Comparison of ENCODE assay signal across 8 cellular contexts in the genomic region with DNA sequence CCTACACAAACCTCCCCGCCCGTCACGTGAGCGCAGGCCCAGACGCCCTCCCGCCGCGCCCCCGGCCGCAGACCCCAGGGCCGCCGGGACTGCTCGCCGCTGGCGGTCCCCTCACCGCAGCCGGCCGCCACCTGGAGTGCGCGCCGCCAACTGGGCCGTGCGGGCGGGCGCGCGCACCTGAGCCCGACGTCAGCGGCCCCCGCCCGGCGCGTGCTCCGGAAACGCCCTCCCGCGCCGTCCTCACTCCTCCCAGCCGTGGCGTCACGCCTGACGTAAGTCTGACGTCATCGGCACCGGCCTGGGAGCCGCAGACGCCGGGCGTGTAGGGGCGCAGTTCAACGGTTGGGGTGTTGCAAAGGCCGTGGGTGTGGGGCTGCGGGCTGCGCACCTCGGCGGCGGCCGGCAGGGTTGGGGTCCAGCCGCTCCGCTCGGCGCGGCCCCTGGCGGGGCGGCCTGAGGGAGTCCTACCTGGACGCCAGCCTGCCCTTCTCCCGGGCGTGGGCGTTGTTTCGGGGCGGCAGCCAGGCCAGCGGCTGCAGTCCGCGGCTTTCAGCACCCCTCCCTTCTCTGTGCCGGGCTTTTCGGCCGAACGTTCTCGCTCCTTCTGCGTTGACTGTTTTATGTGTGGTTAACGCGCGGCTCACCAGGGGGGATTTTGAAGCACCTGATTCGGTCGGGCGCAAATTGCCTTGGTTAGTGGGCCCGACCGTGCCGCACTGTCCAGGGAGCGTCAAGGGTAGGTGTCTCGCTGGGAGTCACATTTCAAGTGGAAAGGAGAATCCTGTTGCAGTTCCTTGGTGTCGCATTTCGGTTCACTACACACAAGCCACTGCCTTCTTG. TPM values are rescaled to one million over a fixed set of nuclear protein-coding genes. Genes with fewer than 3 reads are reported as not detected.
DNase-seq lines count a peak whose midpoint lies in the region; FAIRE-seq and TF ChIP-seq lines count a peak whose summit lies in the region.

A gene (minus strand): TSS at position 155 of the 840 bp plus-strand sequence. CDS start 956 bp downstream, outside the sequence.

- H2BK5ac ChIP-seq in H9 (ENCODE audit: insufficient read length, low read length) (no peak within 1 kb of the TSS), neuronal stem cell (ENCODE audit: low read length) (peak within 1 kb of the TSS; percentile 89)

- no peaks in the 10 kb centered on the region for H3K36me3 ChIP-seq in SK-N-SH (replicated peaks in 1 of 2; ENCODE audit: control insufficient read depth in 1 of 2, insufficient read depth in 2 of 2, low read length in 1 of 2)
- H3K36me3 ChIP-seq in neuronal stem cell (replicated peaks in 1 of 2; ENCODE audit: control insufficient read depth in 2 of 2, insufficient read depth in 2 of 2, low read length in 2 of 2) = peaks cover 0 to 31% of the 10 kb centered on the region in 2 donors
- no peaks in the 10 kb centered on the region for H3K36me3 ChIP-seq in subcutaneous abdominal adipose tissue (ENCODE audit: control insufficient read depth in 5 of 5, insufficient read depth in 5 of 5, low read length in 5 of 5)

- H3K4me3 ChIP-seq in SK-N-SH (ENCODE audit: low read depth in 2 of 2, low read length in 1 of 2) (peak within 1 kb of the TSS; percentile 65 to 70), neuronal stem cell (ENCODE audit: low read length in 2 of 2) (peak within 1 kb of the TSS; percentile 75 to 96), subcutaneous abdominal adipose tissue (ENCODE audit: low read depth in 1 of 5, low read length in 5 of 5) (peak within 1 kb of the TSS; percentile 74 to 87 (median 82))

- H2AK5ac ChIP-seq in H9 (ENCODE audit: insufficient read length, low read length) (no peak within 1 kb of the TSS), neuronal stem cell (ENCODE audit: low read depth, low read length) (peak within 1 kb of the TSS; percentile 2)

- no peaks in the 10 kb centered on the region for H3K27me3 ChIP-seq in H9 (ENCODE audit: insufficient read depth, low read length)
- H3K27me3 ChIP-seq in SK-N-SH (ENCODE audit: insufficient read depth) = no peaks in the 10 kb centered on the region
- H3K27me3 ChIP-seq in neuronal stem cell (ENCODE audit: control insufficient read depth in 3 of 3, insufficient read depth in 3 of 3, low read depth in 1 of 3, low read length in 3 of 3) = no peaks in the 10 kb centered on the region
- no peaks in the 10 kb centered on the region for H3K27me3 ChIP-seq in subcutaneous abdominal adipose tissue (ENCODE audit: control insufficient read depth in 5 of 5, insufficient read depth in 4 of 5, low read length in 5 of 5)

- H3K9ac ChIP-seq in H9 (ENCODE audit: extremely low read depth, insufficient read length, low read length) = peak within 1 kb of the TSS; percentile 79
- peak within 1 kb of the TSS; percentile 95 for H3K9ac ChIP-seq in SK-N-SH
- H3K9ac ChIP-seq in neuronal stem cell (ENCODE audit: low read depth, low read length, poor library complexity) = peak within 1 kb of the TSS; percentile 94
- peak within 1 kb of the TSS; percentile 74 to 91 (median 87) for H3K9ac ChIP-seq in subcutaneous abdominal adipose tissue (ENCODE audit: low read length in 5 of 5)

- H4K91ac ChIP-seq in H9 (ENCODE audit: insufficient read length, low read depth, low read length) (no peak within 1 kb of the TSS), neuronal stem cell (ENCODE audit: low read depth, low read length, poor library complexity) (peak within 1 kb of the TSS; percentile 20)

- CTCF ChIA-PET in SK-N-SH (lab: Yijun Ruan, JAX) = no interaction called here
- CTCF ChIA-PET in activated naive CD4-positive, alpha-beta T cell treated with anti-CD3 and anti-CD28 coated beads, Interleukin-2, amount 10 ng/mL, durations not matched to agents 7 days and 5 days (lab: Charles Lee) = interaction anchor here (4.7 kb wide), 1 partner anchor 19 kb away, joined by 30 read pairs; a partner anchor contains a TSS

- POLR2A ChIA-PET in SK-N-SH (lab: Yijun Ruan, JAX) = interaction anchor here (2.3 kb wide), 1 partner anchor 20 kb away, joined by 8 read pairs; a partner anchor contains a TSS

- no peak within 1 kb of the TSS for H3K56ac ChIP-seq in H9 (ENCODE audit: insufficient read length, low read depth, low read length)

- H2BK15ac ChIP-seq in H9 (ENCODE audit: low read depth, low read length) (peak within 1 kb of the TSS; percentile 19; the same call in 1 of the 2 replicates), neuronal stem cell (ENCODE audit: low read length) (peak within 1 kb of the TSS; percentile 52)

- no peak for TF ChIP-seq RAD21 in SK-N-SH (IDR thresholded peaks at IDR 0.05; ENCODE audit: low read length)

- H4K8ac ChIP-seq in H9 (replicated peaks; ENCODE audit: insufficient read length, low read depth, low read length) = no peak within 1 kb of the TSS
- no peak within 1 kb of the TSS for H4K8ac ChIP-seq in neuronal stem cell (ENCODE audit: low read depth, low read length)

- no peaks in the 10 kb centered on the region for H3K9me2 ChIP-seq in SK-N-SH

- no peak for FAIRE-seq in frontal cortex (lab: Jason Lieb, UNC)

- TF ChIP-seq CTCF in H9 (conservative IDR thresholded peaks at IDR 0.05) (no peak), SK-N-SH (IDR thresholded peaks at IDR 0.05) (no peak)

- no CpG with 5 or more reads among the region's 94 CpGs for WGBS in H9 (ENCODE audit: extremely low coverage, insufficient read length, low lambda C conversion rate)
- WGBS in SK-N-SH (ENCODE audit: low lambda C conversion rate) = 10% methylated on average over 6 of the region's 94 CpGs
- no CpG with 5 or more reads among the region's 94 CpGs for WGBS in neuronal stem cell (ENCODE audit: extremely low coverage in 2 of 2, insufficient read length in 2 of 2, insufficient replicate concordance in 1 of 2), 2 donors

- H3K4ac ChIP-seq in H9 (ENCODE audit: low read depth, low read length) = no peak within 1 kb of the TSS; the same call in 1 of the 2 replicates
- H3K4ac ChIP-seq in neuronal stem cell (ENCODE audit: low read length) = no peak within 1 kb of the TSS

- no peaks in the 10 kb centered on the region for H3K9me3 ChIP-seq in H9 (ENCODE audit: control insufficient read depth, low read depth, low read length)
- no peaks in the 10 kb centered on the region for H3K9me3 ChIP-seq in SK-N-SH
- H3K9me3 ChIP-seq in neuronal stem cell (replicated peaks in 1 of 2; ENCODE audit: control insufficient read depth in 2 of 2, insufficient read depth in 1 of 2, low read depth in 1 of 2, low read length in 2 of 2) = no peaks in the 10 kb centered on the region
- no peaks in the 10 kb centered on the region for H3K9me3 ChIP-seq in subcutaneous abdominal adipose tissue (ENCODE audit: control insufficient read depth in 5 of 5, low read length in 5 of 5)

- H3K79me2 ChIP-seq in H9 (ENCODE audit: insufficient read depth, low read length) = peaks cover 9% of the 10 kb centered on the region
- H3K79me2 ChIP-seq in SK-N-SH (ENCODE audit: insufficient read depth) = peaks cover 44% of the 10 kb centered on the region

- H3K36me3 Mint-ChIP-seq in H9 (ENCODE audit: insufficient read depth in 1 of 3, low read depth in 3 of 3) = peaks cover 3 to 20% (median 3%) of the 10 kb centered on the region in 3 experiments; a peak in 6 of 7 replicates
- peaks cover 31% of the 10 kb centered on the region for H3K36me3 Mint-ChIP-seq in activated naive CD4-positive, alpha-beta T cell treated with anti-CD3 and anti-CD28 coated beads, Interleukin-2, amount 10 ng/mL, durations not matched to agents 7 days and 5 days

- peak within 1 kb of the TSS; percentile 98 to 100 (median 99) for H3K27ac Mint-ChIP-seq in H9
- peak within 1 kb of the TSS; percentile 99 for H3K27ac Mint-ChIP-seq in activated naive CD4-positive, alpha-beta T cell treated with anti-CD3 and anti-CD28 coated beads, Interleukin-2, amount 10 ng/mL, durations not matched to agents 7 days and 5 days

- H2BK12ac ChIP-seq in H9 (ENCODE audit: insufficient read length, low read depth, low read length) = peak within 1 kb of the TSS; percentile 40
- no peak within 1 kb of the TSS for H2BK12ac ChIP-seq in neuronal stem cell (ENCODE audit: low read length)

- peak within 1 kb of the TSS; percentile 93 to 99 for H3K4me3 Mint-ChIP-seq in H9
- H3K4me3 Mint-ChIP-seq in activated naive CD4-positive, alpha-beta T cell treated with anti-CD3 and anti-CD28 coated beads, Interleukin-2, amount 10 ng/mL, durations not matched to agents 7 days and 5 days = peak within 1 kb of the TSS; percentile 81

- no peak for TF ChIP-seq EP300 in SK-N-SH (IDR thresholded peaks at IDR 0.05; ENCODE audit: borderline replicate concordance in 1 of 2, low read depth in 1 of 2, low read length in 1 of 2)

- peaks cover 15% of the 10 kb centered on the region for H3K23me2 ChIP-seq in H9 (ENCODE audit: insufficient read length, low read depth, low read length, poor library complexity, severe bottlenecking)

- DNase-seq in EL = peak; percentile 93
- peak; percentile 93 for DNase-seq in H9
- DNase-seq in MV-4-11 (lab: John Stamatoyannopoulos, UW) = peak; percentile 84
- peak; percentile 91 for DNase-seq in SK-N-SH
- peak; percentile 97 for DNase-seq in activated naive CD4-positive, alpha-beta T cell treated with anti-CD3 and anti-CD28 coated beads, Interleukin-2, amount 10 ng/mL, durations not matched to agents 7 days and 5 days
- peak; percentile 96 to 97 for DNase-seq in frontal cortex (ENCODE audit: low spot score in 2 of 2)
- DNase-seq in neuronal stem cell (ENCODE audit: low spot score) = peak; percentile 96

- H4K20me1 ChIP-seq in H9 (ENCODE audit: control insufficient read depth, insufficient read depth, insufficient read length) (no peaks in the 10 kb centered on the region), SK-N-SH (ENCODE audit: insufficient read depth) (no peaks in the 10 kb centered on the region)

- peaks cover 11% of the 10 kb centered on the region for H3K4me1 ChIP-seq in H9 (ENCODE audit: insufficient read depth, low read length)
- peaks cover 10 to 20% of the 10 kb centered on the region in 2 experiments; a peak in 2 of 4 replicates for H3K4me1 ChIP-seq in SK-N-SH (ENCODE audit: control insufficient read depth in 1 of 2, insufficient read depth in 2 of 2, low read depth in 1 of 2, low read length in 1 of 2)
- peaks cover 18 to 38% of the 10 kb centered on the region in 2 donors for H3K4me1 ChIP-seq in neuronal stem cell (ENCODE audit: control insufficient read depth in 2 of 2, insufficient read depth in 1 of 2, low read depth in 1 of 2, low read length in 2 of 2)
- peaks cover 10 to 60% (median 52%) of the 10 kb centered on the region in 5 donors for H3K4me1 ChIP-seq in subcutaneous abdominal adipose tissue (ENCODE audit: control insufficient read depth in 5 of 5, insufficient read depth in 5 of 5, low read length in 5 of 5)

- no peak within 1 kb of the TSS for H3K23ac ChIP-seq in H9 (ENCODE audit: insufficient read length, low read depth, low read length)
- H3K23ac ChIP-seq in neuronal stem cell (ENCODE audit: low read depth, low read length, poor library complexity) = peak within 1 kb of the TSS; percentile 92

- H3K9me3 Mint-ChIP-seq in H9 = no peaks in the 10 kb centered on the region
- no peaks in the 10 kb centered on the region for H3K9me3 Mint-ChIP-seq in activated naive CD4-positive, alpha-beta T cell treated with anti-CD3 and anti-CD28 coated beads, Interleukin-2, amount 10 ng/mL, durations not matched to agents 7 days and 5 days

- H3T11ph ChIP-seq in H9 (ENCODE audit: low read length) = no peak within 1 kb of the TSS

- H4K5ac ChIP-seq in H9 (ENCODE audit: insufficient read length, low read depth, low read length) = no peak within 1 kb of the TSS

- no peak within 1 kb of the TSS for H3K27ac ChIP-seq in H9 (ENCODE audit: insufficient read length, low read depth, low read length)
- H3K27ac ChIP-seq in SK-N-SH (ENCODE audit: low read depth in 2 of 2, low read length in 1 of 2) = peak within 1 kb of the TSS; percentile 72 to 75
- peak within 1 kb of the TSS; percentile 60 for H3K27ac ChIP-seq in neuronal stem cell (replicated peaks; ENCODE audit: low read length)
- peak within 1 kb of the TSS; percentile 88 for H3K27ac ChIP-seq in subcutaneous abdominal adipose tissue (ENCODE audit: low read depth, low read length)

- H3K14ac ChIP-seq in H9 (ENCODE audit: insufficient read depth, low read length) (peak within 1 kb of the TSS; percentile 94), neuronal stem cell (ENCODE audit: low read length) (peak within 1 kb of the TSS; percentile 31)

- H3F3A ChIP-seq in SK-N-SH (replicated peaks; ENCODE audit: insufficient read depth) = peaks cover 29% of the 10 kb centered on the region

- H2BK120ac ChIP-seq in H9 (ENCODE audit: low read depth, low read length, poor library complexity, severe bottlenecking) = no peak within 1 kb of the TSS
- H2BK120ac ChIP-seq in neuronal stem cell (ENCODE audit: low read depth, low read length) = no peak within 1 kb of the TSS

- H3K79me1 ChIP-seq in H9 (ENCODE audit: insufficient read depth, low read depth, low read length, poor library complexity, severe bottlenecking) (no peaks in the 10 kb centered on the region), neuronal stem cell (ENCODE audit: low read depth, low read length) (peaks cover 2% of the 10 kb centered on the region)

- H3K4me2 ChIP-seq in H9 (ENCODE audit: insufficient read depth, insufficient read length, low read length) = peak within 1 kb of the TSS; percentile 72
- peak within 1 kb of the TSS; percentile 85 for H3K4me2 ChIP-seq in SK-N-SH
- peak within 1 kb of the TSS; percentile 82 for H3K4me2 ChIP-seq in neuronal stem cell (ENCODE audit: insufficient read depth, low read length, poor library complexity, severe bottlenecking)

- peak within 1 kb of the TSS; percentile 60 for H3K18ac ChIP-seq in H9 (ENCODE audit: insufficient read length, low read depth, low read length)
- peak within 1 kb of the TSS; percentile 95 for H3K18ac ChIP-seq in neuronal stem cell (ENCODE audit: low read length)

- no peaks in the 10 kb centered on the region; the same call in 1 of the 2 replicates for H3K27me3 Mint-ChIP-seq in H9 (ENCODE audit: low read depth)
- peaks cover 9% of the 10 kb centered on the region for H3K27me3 Mint-ChIP-seq in activated naive CD4-positive, alpha-beta T cell treated with anti-CD3 and anti-CD28 coated beads, Interleukin-2, amount 10 ng/mL, durations not matched to agents 7 days and 5 days

- H2AFZ ChIP-seq in H9 (ENCODE audit: low read length) = no peak within 1 kb of the TSS
- H2AFZ ChIP-seq in SK-N-SH (ENCODE audit: low read depth) = peak within 1 kb of the TSS; percentile 76
- peak within 1 kb of the TSS; percentile 93 for H2AFZ ChIP-seq in neuronal stem cell (ENCODE audit: low read length)

- H3K4me1 Mint-ChIP-seq in H9 = peaks cover 50 to 60% of the 10 kb centered on the region in 2 experiments
- H3K4me1 Mint-ChIP-seq in activated naive CD4-positive, alpha-beta T cell treated with anti-CD3 and anti-CD28 coated beads, Interleukin-2, amount 10 ng/mL, durations not matched to agents 7 days and 5 days = peaks cover 64% of the 10 kb centered on the region

- H2BK20ac ChIP-seq in H9 (ENCODE audit: low read depth, low read length, poor library complexity, severe bottlenecking) = no peak within 1 kb of the TSS

RNA-seq across cellular contexts. Expression of the gene that starts here (rescaled TPM):
- total RNA-seq in H9 (2021) (18.3 and 19.2 TPM in 2 replicates), frontal cortex (54.6 TPM)
- 17.8 and 23.0 TPM in 2 replicates for polyA plus RNA-seq in SK-N-SH (2012; rRNA removed)
- 15.1 and 19.6 TPM in 2 replicates for polyA plus RNA-seq in SK-N-SH (2012; cell fraction: cytosol; rRNA removed)
- polyA plus RNA-seq in SK-N-SH (2012; cell fraction: nucleus; rRNA removed) = 30.5 and 40.6 TPM in 2 replicates
- 22.9 TPM for polyA plus RNA-seq in neuronal stem cell (2013, experiment 1 of 2)
- 21.5 TPM for polyA plus RNA-seq in neuronal stem cell (2013, experiment 2 of 2)
